In genomic region chr4:122833999-122834398, GRCh38 we compare ENCODE assay signal across 20 cellular contexts. TPM values are rescaled to one million over a fixed set of nuclear protein-coding genes. Genes with fewer than 3 reads are reported as not detected.
A peak's percentile ranks its signal among the peaks of the same experiment; 100 is the strongest.
DNase-seq lines count a peak whose midpoint lies in the region; ATAC-seq, FAIRE-seq and TF ChIP-seq lines count a peak whose summit lies in the region.
"Had no signal": no experiment of that assay in that cellular context is flagged by ENCODE, and none has a peak within 500 bp of the region (broad histone marks: within the 10 kb centered on the region; RNA-seq: fewer than 3 reads in every experiment).

No MANE protein-coding gene starts in this region.

- no peak overlapping the region for H3K56ac ChIP-seq in H9 (ENCODE audit: insufficient read length, low read depth, low read length)

- H3K36me3 Mint-ChIP-seq in H9 (ENCODE audit: insufficient read depth in 1 of 3, low read depth in 3 of 3) = peaks cover 17 to 57% (median 46%) of the 10 kb centered on the region in 3 experiments
- H3K36me3 Mint-ChIP-seq: CD8-positive, alpha-beta T cell had no signal

- H3K27ac Mint-ChIP-seq in H9 = peak overlapping the region in 2 of 3 experiments; percentile 18 to 33; a peak in 2 of 7 replicates
- H3K27ac Mint-ChIP-seq: CD8-positive, alpha-beta T cell had no signal

- TF ChIP-seq POLR2A in K562 (conservative IDR thresholded peaks at IDR 0.05) = no peak
- no peak for TF ChIP-seq POLR2A in right lobe of liver (IDR thresholded peaks at IDR 0.05)
- TF ChIP-seq POLR2A in body of pancreas (IDR thresholded peaks at IDR 0.05) = no peak

- H2BK15ac ChIP-seq in H9 (ENCODE audit: low read depth, low read length) = no peak overlapping the region

- in situ Hi-C loops in K562 (cut with MboI) = no loop called here

- no peak overlapping the region for H3K14ac ChIP-seq in H9 (ENCODE audit: insufficient read depth, low read length)

- peak; percentile 68 for ATAC-seq in K562
- ATAC-seq in right lobe of liver = no peak
- no peak for ATAC-seq in body of pancreas
- ATAC-seq: CD8-positive, alpha-beta T cell had no signal

- H3K4me3 ChIP-seq in K562 (no peak overlapping the region), fibroblast of the aortic adventitia (ENCODE audit: low read depth, low read length) (peak overlapping the region; percentile 4), subcutaneous abdominal adipose tissue (ENCODE audit: low read depth in 1 of 5, low read length in 5 of 5) (no peak overlapping the region), right lobe of liver (no peak overlapping the region), body of pancreas (no peak overlapping the region)

- peaks cover 48 to 55% of the 10 kb centered on the region in 2 experiments for H3K4me1 Mint-ChIP-seq in H9

- no CpG with 5 or more reads among the region's 4 CpGs for WGBS in H9 (ENCODE audit: extremely low coverage, insufficient read length, low lambda C conversion rate)
- 60% methylated on average over 4 of the region's 4 CpGs for WGBS in K562 (ENCODE audit: insufficient coverage, low coverage, missing lambda C conversion rate)
- 90% methylated on average over 3 of the region's 4 CpGs for WGBS in right lobe of liver (ENCODE audit: insufficient coverage, low coverage, low lambda C conversion rate, missing lambda C conversion rate)
- WGBS in body of pancreas, 2 donors = 67 to 76% methylated on average over 4 of the region's 4 CpGs

- intact Hi-C loops in K562 (cut with micrococcal nuclease) (no loop called here), right lobe of liver (cut with DNase I) (no loop called here), body of pancreas (cut with DNase I) (no loop called here)

- no peak overlapping the region for H2BK12ac ChIP-seq in H9 (ENCODE audit: insufficient read length, low read depth, low read length)

- H4K8ac ChIP-seq in H9 (replicated peaks; ENCODE audit: insufficient read length, low read depth, low read length) = no peak overlapping the region

- H3K9me1 ChIP-seq in K562 (ENCODE audit: control insufficient read depth, insufficient read depth, low read length) = no peaks in the 10 kb centered on the region

- TF ChIP-seq EP300 in K562 (IDR thresholded peaks at IDR 0.05; ENCODE audit: low read length) = no peak

- H3K79me1 ChIP-seq in H9 (ENCODE audit: insufficient read depth, low read depth, low read length, poor library complexity, severe bottlenecking) = peaks cover 2% of the 10 kb centered on the region

- BruUV-seq in K562 (replicated peaks; lab: Mats Ljungman, UMichigan) = no TSS peak

- H3K18ac ChIP-seq in H9 (ENCODE audit: insufficient read length, low read depth, low read length) = no peak overlapping the region

- peak; percentile 19 for FAIRE-seq in K562 (lab: Jason Lieb, UNC)
- FAIRE-seq: RCC 7860 had no signal

- H3K4me1 ChIP-seq in H9 (ENCODE audit: insufficient read depth, low read length) (peaks cover 5% of the 10 kb centered on the region; the same call in 1 of the 2 replicates), K562 (replicated peaks in 1 of 2; ENCODE audit: control insufficient read depth in 2 of 2, insufficient read depth in 2 of 2, low read length in 2 of 2) (peaks cover 0 to 6% of the 10 kb centered on the region in 2 experiments; a peak in 1 of 5 replicates), subcutaneous abdominal adipose tissue (ENCODE audit: control insufficient read depth in 5 of 5, insufficient read depth in 5 of 5, low read length in 5 of 5) (peaks cover 2 to 55% (median 7%) of the 10 kb centered on the region in 5 donors), right lobe of liver (no peaks in the 10 kb centered on the region), body of pancreas (no peaks in the 10 kb centered on the region)

- H3K79me2 ChIP-seq in H9 (ENCODE audit: insufficient read depth, low read length) (peaks cover 84% of the 10 kb centered on the region), K562 (ENCODE audit: control insufficient read depth, insufficient read depth, low read length) (peaks cover 72% of the 10 kb centered on the region)

- H3K9ac ChIP-seq in H9 (ENCODE audit: extremely low read depth, insufficient read length, low read length) (no peak overlapping the region), K562 (ENCODE audit: insufficient read depth in 1 of 2, low read depth in 2 of 2, low read length in 2 of 2) (no peak overlapping the region), subcutaneous abdominal adipose tissue (ENCODE audit: low read length in 5 of 5) (peak overlapping the region in 1 of 5 donors; percentile 63)
- H3K9ac ChIP-seq: KMS-11 had no signal

- H3K4me2 ChIP-seq in H9 (ENCODE audit: insufficient read depth, insufficient read length, low read length) = no peak overlapping the region
- no peak overlapping the region for H3K4me2 ChIP-seq in K562 (ENCODE audit: insufficient read depth, low read length)
- H3K4me2 ChIP-seq: KMS-11 had no signal

- DNase-seq in H9 = no peak
- peak in 3 of 4 experiments; percentile 33 to 53 (median 47) for DNase-seq in K562 (ENCODE audit: extremely low read depth in 1 of 4, low spot score in 3 of 4)
- DNase-seq in fibroblast of the aortic adventitia (ENCODE audit: low read depth) = no peak
- DNase-seq in right lobe of liver = no peak
- no peak for DNase-seq in NCI-H1105 treated with DMSO at 0.1 percent for 48 hours (lab: John Stamatoyannopoulos, UW)
- no peak for DNase-seq in body of pancreas
- DNase-seq: AML-193; C1 segment of cervical spinal cord; CD8-positive, alpha-beta T cell; DMS153; HCEC 1CT; NCI-H1092 treated with DMSO at 0.1 percent for 48 hours; NCI-H146; NCI-H2029 treated with DMSO at 0.1 percent for 48 hours; NCI-H524; NCI-H82; Right ventricle myocardium superior had no signal

- H3K23me2 ChIP-seq in H9 (ENCODE audit: insufficient read length, low read depth, low read length, poor library complexity, severe bottlenecking) = peaks cover 3% of the 10 kb centered on the region

- TF ChIP-seq RAD21 in K562 (CRISPR knock-in tag; conservative IDR thresholded peaks at IDR 0.05 in 1 of 2, IDR thresholded peaks at IDR 0.05 in 1 of 2) = no peak

- H4K20me1 ChIP-seq in H9 (ENCODE audit: control insufficient read depth, insufficient read depth, insufficient read length) (no peaks in the 10 kb centered on the region), K562 (replicated peaks; ENCODE audit: control insufficient read depth, insufficient read depth, low read length) (no peaks in the 10 kb centered on the region)

- H3K4me3 Mint-ChIP-seq in H9 = no peak overlapping the region
- H3K4me3 Mint-ChIP-seq: CD8-positive, alpha-beta T cell had no signal

- no peak overlapping the region for H2BK120ac ChIP-seq in H9 (ENCODE audit: low read depth, low read length, poor library complexity, severe bottlenecking)

- no peak overlapping the region for H2AK5ac ChIP-seq in H9 (ENCODE audit: insufficient read length, low read length)

- TF ChIP-seq CTCF in H9 (conservative IDR thresholded peaks at IDR 0.05) (no peak), K562 (IDR thresholded peaks at IDR 0.05 in 2 of 3, conservative IDR thresholded peaks at IDR 0.05 in 1 of 3; ENCODE audit: insufficient read depth in 2 of 3, low read depth in 1 of 3, low read length in 3 of 3) (no peak), fibroblast of the aortic adventitia (IDR thresholded peaks at IDR 0.05; ENCODE audit: insufficient read depth, low read length) (no peak), right lobe of liver (IDR thresholded peaks at IDR 0.05) (no peak), body of pancreas (IDR thresholded peaks at IDR 0.05) (no peak)

- H3K9me3 Mint-ChIP-seq in H9 = no peaks in the 10 kb centered on the region
- H3K9me3 Mint-ChIP-seq: CD8-positive, alpha-beta T cell had no signal

- POLR2A ChIA-PET in K562 (lab: Yijun Ruan, JAX) = no interaction called here

- H3T11ph ChIP-seq in H9 (ENCODE audit: low read length) = no peak overlapping the region

- no peak overlapping the region for H3K23ac ChIP-seq in H9 (ENCODE audit: insufficient read length, low read depth, low read length)

- CTCF ChIA-PET in K562 (lab: Yijun Ruan, JAX; ENCODE audit: low intra/inter-chr PET ratio) = no interaction called here

- H3K9me3 ChIP-seq in H9 (ENCODE audit: control insufficient read depth, low read depth, low read length) (no peaks in the 10 kb centered on the region), K562 (replicated peaks; ENCODE audit: control insufficient read depth, insufficient read depth, low read depth, low read length) (no peaks in the 10 kb centered on the region), subcutaneous abdominal adipose tissue (ENCODE audit: control insufficient read depth in 5 of 5, low read length in 5 of 5) (no peaks in the 10 kb centered on the region), right lobe of liver (no peaks in the 10 kb centered on the region), body of pancreas (no peaks in the 10 kb centered on the region)

- H3K4ac ChIP-seq in H9 (ENCODE audit: low read depth, low read length) = no peak overlapping the region

- H3K27me3 Mint-ChIP-seq in H9 (ENCODE audit: low read depth) = no peaks in the 10 kb centered on the region

- no peak overlapping the region for H3K27ac ChIP-seq in H9 (ENCODE audit: insufficient read length, low read depth, low read length)
- no peak overlapping the region for H3K27ac ChIP-seq in K562 (ENCODE audit: extremely low read depth, low read depth, low read length)
- peak overlapping the region; percentile 96 for H3K27ac ChIP-seq in subcutaneous abdominal adipose tissue (ENCODE audit: low read depth, low read length)
- no peak overlapping the region for H3K27ac ChIP-seq in right lobe of liver
- H3K27ac ChIP-seq in body of pancreas = no peak overlapping the region
- H3K27ac ChIP-seq: KMS-11 had no signal

- H2AFZ ChIP-seq in H9 (ENCODE audit: low read length) = no peak overlapping the region
- H2AFZ ChIP-seq in K562 (ENCODE audit: low read depth, low read length) = no peak overlapping the region

- no peaks in the 10 kb centered on the region for H3K27me3 ChIP-seq in H9 (ENCODE audit: insufficient read depth, low read length)
- no peaks in the 10 kb centered on the region for H3K27me3 ChIP-seq in K562 (ENCODE audit: control insufficient read depth in 2 of 2, insufficient read depth in 2 of 2, low read length in 2 of 2)
- no peaks in the 10 kb centered on the region for H3K27me3 ChIP-seq in subcutaneous abdominal adipose tissue (ENCODE audit: control insufficient read depth in 5 of 5, insufficient read depth in 4 of 5, low read length in 5 of 5)
- H3K27me3 ChIP-seq in right lobe of liver = no peaks in the 10 kb centered on the region
- H3K27me3 ChIP-seq in body of pancreas = peaks cover 0 to 3% of the 10 kb centered on the region in 2 donors

- no peak overlapping the region for H2BK5ac ChIP-seq in H9 (ENCODE audit: insufficient read length, low read length)

- H4K5ac ChIP-seq in H9 (ENCODE audit: insufficient read length, low read depth, low read length) = no peak overlapping the region

- H3K36me3 ChIP-seq in K562 (ENCODE audit: control insufficient read depth, insufficient read depth, low read length) = peaks cover 6% of the 10 kb centered on the region; the same call in 2 of the 3 replicates
- peaks cover 0 to 3% (median 0%) of the 10 kb centered on the region in 5 donors for H3K36me3 ChIP-seq in subcutaneous abdominal adipose tissue (ENCODE audit: control insufficient read depth in 5 of 5, insufficient read depth in 5 of 5, low read length in 5 of 5)
- no peaks in the 10 kb centered on the region for H3K36me3 ChIP-seq in right lobe of liver
- H3K36me3 ChIP-seq in body of pancreas (replicated peaks in 1 of 2; ENCODE audit: insufficient read depth in 1 of 2, low read depth in 2 of 2) = no peaks in the 10 kb centered on the region

- no peak overlapping the region for H2BK20ac ChIP-seq in H9 (ENCODE audit: low read depth, low read length, poor library complexity, severe bottlenecking)

- no peak overlapping the region for H4K91ac ChIP-seq in H9 (ENCODE audit: insufficient read length, low read depth, low read length)

RNA-seq across cellular contexts. Expression of gene FGF2, which starts 7.4 kb away (rescaled TPM):
- total RNA-seq in H9 (2021) = 95.2 and 99.0 TPM in 2 replicates
- total RNA-seq in K562 (2011; cell fraction: chromatin; rRNA removed; ENCODE audit: low replicate concordance) = 4.9 and 13.3 TPM in 2 replicates
- total RNA-seq in K562 (2011; cell fraction: nucleolus; rRNA removed) = 2.0 and 3.2 TPM in 2 replicates
- 8.3 and 20.0 TPM in 2 replicates for total RNA-seq in K562 (2011; cell fraction: nucleoplasm; rRNA removed)
- total RNA-seq in K562 (2014; rRNA removed) = 5.1 and 7.2 TPM in 2 replicates
- total RNA-seq in K562 (2014; rRNA removed; fragmentation: Illumina TruSeq; extraction: Trizol) = 11.9 and 13.5 TPM in 2 replicates
- 9.1 and 10.8 TPM in 2 replicates for total RNA-seq in K562 (2015; rRNA removed; fragmentation: Illumina TruSeq; extraction: Trizol)
- 16.4 and 19.4 TPM in 2 replicates for total RNA-seq in K562 (2021)
- polyA plus RNA-seq in K562 (2011; rRNA removed) = 7.9 and 15.1 TPM in 2 replicates
- polyA plus RNA-seq in K562 (2011; cell fraction: cytosol; rRNA removed) = 2.6 and 4.0 TPM in 2 replicates
- polyA plus RNA-seq in K562 (2011; cell fraction: nucleus; rRNA removed) = 4.9 and 6.5 TPM in 2 replicates
- 6.8 and 7.1 TPM in 2 replicates for polyA plus RNA-seq in K562 (2012)
- 8.3 and 9.2 TPM in 2 replicates for polyA plus RNA-seq in K562 (2014; fragmentation: Illumina TruSeq; extraction: Trizol)
- polyA plus RNA-seq in K562 (2014; fragmentation: Nextera tagmentation; extraction: Ambion mirVana) = 1 to 10 TPM; 2.5 to 2.6 TPM
- 7.8 and 8.1 TPM in 2 replicates for polyA plus RNA-seq in K562 (2014; rRNA removed)
- 11.7 and 16.9 TPM in 2 replicates for polyA minus RNA-seq in K562 (2011; rRNA and poly(A)+ RNA removed)
- polyA minus RNA-seq in K562 (2011; cell fraction: cytosol; rRNA and poly(A)+ RNA removed) = 4.3 and 7.2 TPM in 2 replicates
- 5.8 and 9.7 TPM in 2 replicates for polyA minus RNA-seq in K562 (2011; cell fraction: nucleus; rRNA and poly(A)+ RNA removed)
- 16.3 and 79.5 TPM in 2 replicates for total RNA-seq in fibroblast of the aortic adventitia (ENCODE audit: low replicate concordance)
- total RNA-seq in right lobe of liver = 1 to 10 TPM in 3 of 6 experiments, under 1 TPM in 3; 0.88 to 1.6 (median 1.1) TPM
- 1 to 10 TPM; 1.8 to 2.3 TPM for total RNA-seq in body of pancreas
- total RNA-seq: CD8-positive, alpha-beta T cell had no signal

Comparison
In these comparisons a context has a peak if more than half of its experiments do, and no peak if none do; other contexts are left out.
1. DNase-seq: peak in K562 (3 of 4); none in H9 (single experiment), fibroblast of the aortic adventitia (single experiment), right lobe of liver (0 of 3), NCI-H1105 treated with DMSO at 0.1 percent for 48 hours (single experiment) and body of pancreas (0 of 4).